Comparison of ENCODE assay signal across 8 cellular contexts in the genomic region with DNA sequence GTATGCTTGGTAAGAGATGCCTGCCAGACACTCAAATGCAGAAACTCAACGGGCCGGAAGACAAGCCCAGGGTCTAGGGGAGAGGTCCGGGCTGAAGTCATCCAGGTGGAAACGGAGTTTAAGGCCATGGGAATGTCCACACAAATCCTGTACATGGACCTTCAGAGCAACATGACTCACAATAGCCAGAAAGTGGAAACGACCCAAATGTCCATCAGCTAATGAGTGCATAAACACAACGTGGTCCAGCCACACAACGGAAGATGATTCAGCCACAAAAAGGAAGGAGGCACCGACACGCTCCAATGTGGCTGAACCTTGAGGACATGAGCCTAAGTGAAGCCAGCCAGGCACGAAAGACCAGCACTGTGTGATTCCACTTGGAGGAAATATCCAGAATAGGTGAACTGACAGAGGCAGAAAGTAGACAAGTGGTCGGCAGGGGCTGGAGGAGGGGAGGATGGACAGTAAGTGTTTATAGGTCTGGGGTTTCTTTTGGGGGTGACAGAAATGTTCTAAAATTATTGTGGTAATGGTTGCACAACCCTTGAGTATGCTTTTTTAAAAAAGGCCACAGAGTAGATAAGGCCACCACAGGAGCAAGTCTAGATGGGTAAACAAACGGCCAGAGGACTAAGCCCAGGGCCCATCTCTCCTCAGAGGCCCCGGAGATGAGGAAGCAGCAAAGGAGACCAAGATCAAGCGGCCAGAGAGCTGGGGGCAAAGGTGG.
DNase-seq lines count a peak whose midpoint lies in the region; ATAC-seq and TF ChIP-seq lines count a peak whose summit lies in the region.

No MANE protein-coding gene starts in this region.

- H3K27me3 ChIP-seq in hepatocyte: no peaks in the 10 kb centered on the region
- H3K27me3 ChIP-seq in testis: no peaks in the 10 kb centered on the region

- 81% methylated on average over 13 of the region's 14 CpGs for WGBS in hepatocyte (ENCODE audit: low lambda C conversion rate, missing lambda C conversion rate)
- WGBS in testis, 2 donors: 85 to 88% methylated on average over 14 of the region's 14 CpGs

- peaks cover 20% of the 10 kb centered on the region for H3K4me1 ChIP-seq in hepatocyte (ENCODE audit: insufficient read depth)
- H3K4me1 ChIP-seq in testis: peaks cover 15% of the 10 kb centered on the region

- no peaks in the 10 kb centered on the region for H3K9me2 ChIP-seq in hepatocyte (replicated peaks; ENCODE audit: insufficient read depth)

- intact Hi-C loops in activated T-helper 2 cell treated with anti-CD3 and anti-CD28 coated beads, Interferon-gamma antibody, Interleukin-2, Interleukin-4, amounts not matched to agents 10 μg/mL and 5 μg/mL and 100 μg/mL, durations not matched to agents 14 hours and 24 hours and 36 hours (cut with micrococcal nuclease): no loop called here
- intact Hi-C loops in testis (cut with DNase I; ENCODE audit: low total_unique reads): no loop called here

- H3K27ac ChIP-seq in hepatocyte: peak overlapping the region; percentile 82
- H3K27ac ChIP-seq in temporal lobe (ENCODE audit: low read depth, low read length): peak overlapping the region; percentile 100
- H3K27ac ChIP-seq in testis: peak overlapping the region in 1 of 2 donors; percentile 30

- no peaks in the 10 kb centered on the region for H3K27me3 Mint-ChIP-seq in T-helper 2 cell treated with Interferon-gamma antibody and Interleukin-4, amounts not matched to agents 5 μg/mL and 100 μg/mL, for 36 hours (ENCODE audit: low read depth)
- H3K27me3 Mint-ChIP-seq in activated T-helper 2 cell treated with anti-CD3 and anti-CD28 coated beads, Interferon-gamma antibody, Interleukin-2, Interleukin-4, amounts not matched to agents 10 μg/mL and 5 μg/mL and 100 μg/mL, durations not matched to agents 14 hours and 24 hours and 36 hours (ENCODE audit: low read depth): no peaks in the 10 kb centered on the region

- H3K27ac Mint-ChIP-seq in T-helper 2 cell treated with Interferon-gamma antibody and Interleukin-4, amounts not matched to agents 5 μg/mL and 100 μg/mL, for 36 hours: peak overlapping the region; percentile 66
- H3K27ac Mint-ChIP-seq in activated T-helper 2 cell treated with anti-CD3 and anti-CD28 coated beads, Interferon-gamma antibody, Interleukin-2, Interleukin-4, amounts not matched to agents 10 μg/mL and 5 μg/mL and 100 μg/mL, durations not matched to agents 14 hours and 24 hours and 36 hours: peak overlapping the region; percentile 3

- H3K36me3 Mint-ChIP-seq in T-helper 2 cell treated with Interferon-gamma antibody and Interleukin-4, amounts not matched to agents 5 μg/mL and 100 μg/mL, for 36 hours (ENCODE audit: low read depth): peaks cover 38% of the 10 kb centered on the region
- H3K36me3 Mint-ChIP-seq in activated T-helper 2 cell treated with anti-CD3 and anti-CD28 coated beads, Interferon-gamma antibody, Interleukin-2, Interleukin-4, amounts not matched to agents 10 μg/mL and 5 μg/mL and 100 μg/mL, durations not matched to agents 14 hours and 24 hours and 36 hours (ENCODE audit: low read depth): peaks cover 50% of the 10 kb centered on the region

- H4K20me1 ChIP-seq in hepatocyte (ENCODE audit: insufficient read depth, poor library complexity, severe bottlenecking): no peaks in the 10 kb centered on the region

- no peak overlapping the region for H3K4me3 Mint-ChIP-seq in T-helper 2 cell treated with Interferon-gamma antibody and Interleukin-4, amounts not matched to agents 5 μg/mL and 100 μg/mL, for 36 hours
- H3K4me3 Mint-ChIP-seq in activated T-helper 2 cell treated with anti-CD3 and anti-CD28 coated beads, Interferon-gamma antibody, Interleukin-2, Interleukin-4, amounts not matched to agents 10 μg/mL and 5 μg/mL and 100 μg/mL, durations not matched to agents 14 hours and 24 hours and 36 hours (ENCODE audit: low read depth): no peak overlapping the region

- no peak for DNase-seq in T-helper 2 cell treated with Interferon-gamma antibody and Interleukin-4, amounts not matched to agents 5 μg/mL and 100 μg/mL, for 36 hours (ENCODE audit: low spot score)
- DNase-seq in T-helper 2 cell (no peak), hepatocyte (ENCODE audit: low spot score) (no peak), testis (no peak), GM03348 (ENCODE audit: low spot score) (no peak)
- no peak for DNase-seq in activated T-helper 2 cell treated with anti-CD3 and anti-CD28 coated beads, Interferon-gamma antibody, Interleukin-2, Interleukin-4, amounts not matched to agents 10 μg/mL and 5 μg/mL and 100 μg/mL, durations not matched to agents 14 hours and 24 hours and 36 hours (ENCODE audit: low spot score)

- H3K79me2 ChIP-seq in hepatocyte: no peaks in the 10 kb centered on the region

- H2AFZ ChIP-seq in hepatocyte: no peak overlapping the region

- no peak for TF ChIP-seq POLR2A in testis (IDR thresholded peaks at IDR 0.05)

- no peak overlapping the region for H3K4me3 ChIP-seq in hepatocyte
- H3K4me3 ChIP-seq in testis: no peak overlapping the region

- peaks cover 47% of the 10 kb centered on the region for H3K4me1 Mint-ChIP-seq in T-helper 2 cell treated with Interferon-gamma antibody and Interleukin-4, amounts not matched to agents 5 μg/mL and 100 μg/mL, for 36 hours (ENCODE audit: low read depth)
- peaks cover 40% of the 10 kb centered on the region for H3K4me1 Mint-ChIP-seq in activated T-helper 2 cell treated with anti-CD3 and anti-CD28 coated beads, Interferon-gamma antibody, Interleukin-2, Interleukin-4, amounts not matched to agents 10 μg/mL and 5 μg/mL and 100 μg/mL, durations not matched to agents 14 hours and 24 hours and 36 hours (ENCODE audit: low read depth)

- TF ChIP-seq CTCF in hepatocyte (IDR thresholded peaks at IDR 0.05; ENCODE audit: poor library complexity) (no peak), testis (IDR thresholded peaks at IDR 0.05) (no peak)

- no peak for ATAC-seq in GM21528 (IDR thresholded peaks at IDR 0.05; ENCODE audit: low FRiP score, unreplicated experiment)

- H3K36me3 ChIP-seq in hepatocyte (replicated peaks; ENCODE audit: insufficient read depth, low read depth) (no peaks in the 10 kb centered on the region), testis (ENCODE audit: low read depth, missing control alignments) (no peaks in the 10 kb centered on the region)

- H3K4me2 ChIP-seq in hepatocyte: no peak overlapping the region

- H3K9me3 Mint-ChIP-seq in T-helper 2 cell treated with Interferon-gamma antibody and Interleukin-4, amounts not matched to agents 5 μg/mL and 100 μg/mL, for 36 hours: no peaks in the 10 kb centered on the region
- no peaks in the 10 kb centered on the region for H3K9me3 Mint-ChIP-seq in activated T-helper 2 cell treated with anti-CD3 and anti-CD28 coated beads, Interferon-gamma antibody, Interleukin-2, Interleukin-4, amounts not matched to agents 10 μg/mL and 5 μg/mL and 100 μg/mL, durations not matched to agents 14 hours and 24 hours and 36 hours

- H3K9me3 ChIP-seq in hepatocyte (ENCODE audit: low read depth) (no peaks in the 10 kb centered on the region), testis (no peaks in the 10 kb centered on the region)
